16 cellular contexts compared by ENCODE assay signal in genomic region chr5:130605200-130605599, GRCh38.
A peak's percentile ranks its signal among the peaks of the same experiment; 100 is the strongest.
DNase-seq lines count a peak whose midpoint lies in the region; ATAC-seq and TF ChIP-seq lines count a peak whose summit lies in the region.
"Had no signal": no experiment of that assay in that cellular context is flagged by ENCODE, and none has a peak within 500 bp of the region (broad histone marks: within the 10 kb centered on the region; RNA-seq: fewer than 3 reads in every experiment).

No MANE protein-coding gene starts in this region.

- H3K27me3 ChIP-seq in cardiac muscle cell (no peaks in the 10 kb centered on the region), heart right ventricle (no peaks in the 10 kb centered on the region), osteoblast (ENCODE audit: insufficient read depth, low read length) (no peaks in the 10 kb centered on the region), lower lobe of right lung (ENCODE audit: low read depth) (no peaks in the 10 kb centered on the region)
- H3K27me3 ChIP-seq: hepatocyte, right atrium auricular region had no signal

- no peaks in the 10 kb centered on the region for H3K9me3 ChIP-seq in cardiac muscle cell (ENCODE audit: low read depth)
- H3K9me3 ChIP-seq in heart right ventricle = peaks cover 0 to 8% (median 0%) of the 10 kb centered on the region in 11 donors
- no peaks in the 10 kb centered on the region for H3K9me3 ChIP-seq in osteoblast (ENCODE audit: low read depth, low read length)
- no peaks in the 10 kb centered on the region for H3K9me3 ChIP-seq in lower lobe of right lung
- H3K9me3 ChIP-seq: right atrium auricular region had no signal

- intact Hi-C loops in heart right ventricle (cut with DNase I) = no loop called here
- intact Hi-C loops in lower lobe of right lung (cut with DNase I) = no loop called here

- no peaks in the 10 kb centered on the region for H3K36me3 Mint-ChIP-seq in activated T-cell treated with anti-CD3 and anti-CD28 coated beads, Interleukin-2, amount 50 U/mL, for 4 hours (ENCODE audit: insufficient read depth)
- H3K36me3 Mint-ChIP-seq: naive thymus-derived CD8-positive, alpha-beta T cell; WTC11 had no signal

- no peak overlapping the region for H3K4me3 Mint-ChIP-seq in activated T-cell treated with anti-CD3 and anti-CD28 coated beads, Interleukin-2, amount 50 U/mL, for 4 hours
- H3K4me3 Mint-ChIP-seq: naive thymus-derived CD8-positive, alpha-beta T cell; WTC11 had no signal

- H3K36me3 ChIP-seq in cardiac muscle cell = no peaks in the 10 kb centered on the region
- no peaks in the 10 kb centered on the region for H3K36me3 ChIP-seq in heart right ventricle
- H3K36me3 ChIP-seq in osteoblast (ENCODE audit: insufficient read depth, low read length) = no peaks in the 10 kb centered on the region
- H3K36me3 ChIP-seq in lower lobe of right lung = no peaks in the 10 kb centered on the region
- H3K36me3 ChIP-seq: right atrium auricular region had no signal

- H3K4me3 ChIP-seq in cardiac muscle cell (no peak overlapping the region), heart right ventricle (no peak overlapping the region), osteoblast (ENCODE audit: insufficient read depth, low read length) (no peak overlapping the region), lower lobe of right lung (no peak overlapping the region)
- H3K4me3 ChIP-seq: hepatocyte, right atrium auricular region had no signal

- H3K27me3 Mint-ChIP-seq in activated T-cell treated with anti-CD3 and anti-CD28 coated beads, Interleukin-2, amount 50 U/mL, for 4 hours (ENCODE audit: low read depth) = peaks cover 4% of the 10 kb centered on the region

- no peaks in the 10 kb centered on the region for H3K9me3 Mint-ChIP-seq in activated T-cell treated with anti-CD3 and anti-CD28 coated beads, Interleukin-2, amount 50 U/mL, for 4 hours

- no peaks in the 10 kb centered on the region for H3K79me2 ChIP-seq in osteoblast (ENCODE audit: insufficient read depth, low read length)
- H3K79me2 ChIP-seq: hepatocyte had no signal

- peak overlapping the region; percentile 67 for H3K27ac ChIP-seq in cardiac muscle cell
- no peak overlapping the region for H3K27ac ChIP-seq in heart right ventricle
- H3K27ac ChIP-seq in RWPE1 = no peak overlapping the region
- no peak overlapping the region for H3K27ac ChIP-seq in osteoblast (ENCODE audit: low read depth, low read length)
- no peak overlapping the region for H3K27ac ChIP-seq in lower lobe of right lung
- H3K27ac ChIP-seq: hepatocyte, right atrium auricular region had no signal

- no peak overlapping the region for H3K4me2 ChIP-seq in osteoblast (ENCODE audit: insufficient read depth, low read length)
- H3K4me2 ChIP-seq: hepatocyte had no signal

- DNase-seq in cardiac muscle cell (ENCODE audit: low read depth in 1 of 2, low spot score in 1 of 2) (peak in 1 of 2 donors; percentile 1), heart right ventricle (no peak), RWPE1 (ENCODE audit: low spot score) (peak; percentile 26), iPS-NIHi11 (ENCODE audit: low spot score) (peak; percentile 16), osteoblast (ENCODE audit: insufficient read length, low spot score, missing footprints) (no peak), lower lobe of right lung (no peak)
- no peak for DNase-seq in activated T-cell treated with anti-CD3 and anti-CD28 coated beads, Interleukin-2, amount 50 U/mL, for 4 hours
- DNase-seq: activated gamma-delta T cell treated with Interleukin-2 at 50 U/mL for 16 hours; dermis blood vessel endothelial cell; naive thymus-derived CD8-positive, alpha-beta T cell; NCI-H1092 treated with DMSO at 0.1 percent for 48 hours; stimulated activated CD4-positive, alpha-beta T cell treated with anti-CD3 and anti-CD28 coated beads, Interleukin-1b, Interleukin-23, amount 100 ng/mL, for 48 hours had no signal

- no peaks in the 10 kb centered on the region for H4K20me1 ChIP-seq in osteoblast (ENCODE audit: insufficient read depth, low read length)

- POLR2A ChIA-PET in RWPE1 (lab: Yijun Ruan, JAX; ENCODE audit: low non-redundant PET) = no interaction called here

- H2AFZ ChIP-seq in osteoblast (ENCODE audit: low read length) = no peak overlapping the region
- H2AFZ ChIP-seq: hepatocyte had no signal

- H3K4me1 ChIP-seq in cardiac muscle cell (ENCODE audit: low read depth) (peaks cover 12% of the 10 kb centered on the region), heart right ventricle (no peaks in the 10 kb centered on the region), osteoblast (ENCODE audit: insufficient read depth, low read length) (no peaks in the 10 kb centered on the region), lower lobe of right lung (no peaks in the 10 kb centered on the region)
- H3K4me1 ChIP-seq: right atrium auricular region had no signal

- TF ChIP-seq CTCF in cardiac muscle cell (IDR thresholded peaks at IDR 0.05; ENCODE audit: low read depth, low read length) (no peak), heart right ventricle (IDR thresholded peaks at IDR 0.05) (no peak), RWPE1 (conservative IDR thresholded peaks at IDR 0.05; ENCODE audit: low read depth) (no peak), osteoblast (IDR thresholded peaks at IDR 0.05; ENCODE audit: extremely low read depth, low read depth, low read length) (no peak), lower lobe of right lung (IDR thresholded peaks at IDR 0.05) (no peak)

- CTCF ChIA-PET in RWPE1 (lab: Yijun Ruan, JAX) = interaction anchor here (0.5 to 0.6 kb wide), 2 partner anchors 23 to 1478 kb away, joined by 3 to 4 read pairs; no protein-coding TSS in a partner anchor

- ATAC-seq in heart right ventricle = no peak
- ATAC-seq in activated T-cell treated with anti-CD3 and anti-CD28 coated beads, Interleukin-2, amount 50 U/mL, for 4 hours = no peak
- no peak for ATAC-seq in lower lobe of right lung
- ATAC-seq in GM19455 (IDR thresholded peaks at IDR 0.05; ENCODE audit: unreplicated experiment) = no peak
- ATAC-seq: naive thymus-derived CD8-positive, alpha-beta T cell; WTC11 had no signal

- H3K4me1 Mint-ChIP-seq in activated T-cell treated with anti-CD3 and anti-CD28 coated beads, Interleukin-2, amount 50 U/mL, for 4 hours (ENCODE audit: low read depth) = no peaks in the 10 kb centered on the region
- H3K4me1 Mint-ChIP-seq: naive thymus-derived CD8-positive, alpha-beta T cell had no signal

Comparison
In these comparisons a context has a peak if more than half of its experiments do, and no peak if none do; other contexts are left out.
1. DNase-seq: peak in RWPE1 (single experiment) and iPS-NIHi11 (single experiment); none in heart right ventricle (0 of 2), activated T-cell treated with anti-CD3 and anti-CD28 coated beads, Interleukin-2, amount 50 U/mL, for 4 hours (single experiment), osteoblast (single experiment) and lower lobe of right lung (single experiment).